ENCODE assay signal across 15 cellular contexts in genomic region chr6:148395583-148396101, GRCh38. TPM values are rescaled to one million over a fixed set of nuclear protein-coding genes. Genes with fewer than 3 reads are reported as not detected.
DNase-seq lines count a peak whose midpoint lies in the region; ATAC-seq and TF ChIP-seq lines count a peak whose summit lies in the region.
"Had no signal": no experiment of that assay in that cellular context is flagged by ENCODE, and none has a peak within 500 bp of the region (broad histone marks: within the 10 kb centered on the region; RNA-seq: fewer than 3 reads in every experiment).

No MANE protein-coding gene starts in this region.

- DNase-seq in AG10803 (ENCODE audit: low read depth) (peak; percentile 84), NCI-H1694 treated with DMSO at 0.1 percent for 48 hours (lab: John Stamatoyannopoulos, UW) (peak; percentile 25), fibroblast of gingiva (ENCODE audit: low read depth) (peak; percentile 68), medulla oblongata (ENCODE audit: extremely low spot score) (peak; percentile 50), Caco-2 (no peak), AML-193 (lab: John Stamatoyannopoulos, UW) (no peak)
- DNase-seq in stimulated activated CD4-positive, alpha-beta T cell treated with anti-CD3 and anti-CD28 coated beads, Interleukin-12 subunit alpha, Interleukin-12 subunit beta, amount 100 ng/mL, for 4 hours, result no peak
- DNase-seq: activated CD8-positive, alpha-beta memory T cell treated with anti-CD3 and anti-CD28 coated beads, Interleukin-2, amount 10 ng/mL, durations not matched to agents 7 days and 5 days; activated naive CD4-positive, alpha-beta T cell treated with Interleukin-2 at 50 U/mL for 16 hours; H9; Karpas-422; mesendoderm; NCI-H2107 had no signal

- no peaks in the 10 kb centered on the region for H3K36me3 ChIP-seq in Caco-2 (ENCODE audit: control insufficient read depth, insufficient read depth, low read length)

- no peak for TF ChIP-seq CTCF in AG10803 (conservative IDR thresholded peaks at IDR 0.05; ENCODE audit: low read length)
- no peak for TF ChIP-seq CTCF in Caco-2 (IDR thresholded peaks at IDR 0.05; ENCODE audit: insufficient read depth in 1 of 2, low read depth in 1 of 2, low read length in 1 of 2, severe bottlenecking in 1 of 2, unreplicated experiment in 1 of 2)

- no TSS peak for BruUV-seq in Caco-2 (replicated peaks; lab: Mats Ljungman, UMichigan)

- H3K9me3 Mint-ChIP-seq in Caco-2 (ENCODE audit: unreplicated experiment), result no peaks in the 10 kb centered on the region
- H3K9me3 Mint-ChIP-seq: H9, WTC11 had no signal

- no peaks in the 10 kb centered on the region for H3K4me1 Mint-ChIP-seq in Caco-2 (ENCODE audit: low read depth, unreplicated experiment)
- H3K4me1 Mint-ChIP-seq: activated CD8-positive, alpha-beta memory T cell treated with anti-CD3 and anti-CD28 coated beads, Interleukin-2, amount 10 ng/mL, durations not matched to agents 7 days and 5 days had no signal

- H3K27me3 ChIP-seq in Caco-2 (replicated peaks; ENCODE audit: control insufficient read depth, insufficient read depth, low read length), result no peaks in the 10 kb centered on the region

- no peaks in the 10 kb centered on the region for H3K9me3 ChIP-seq in Caco-2

- CTCF ChIA-PET in Caco-2 (lab: Charles Lee), result no interaction called here

- intact Hi-C loops in Caco-2 (cut with micrococcal nuclease; ENCODE audit: unreplicated experiment), result no loop called here

- H3K4me3 ChIP-seq in AG10803 (ENCODE audit: low read length) (no peak overlapping the region), Caco-2 (ENCODE audit: low read depth, low read length) (no peak overlapping the region)

- no peak overlapping the region for H3K4me3 Mint-ChIP-seq in Caco-2 (ENCODE audit: unreplicated experiment)
- H3K4me3 Mint-ChIP-seq: activated CD8-positive, alpha-beta memory T cell treated with anti-CD3 and anti-CD28 coated beads, Interleukin-2, amount 10 ng/mL, durations not matched to agents 7 days and 5 days; H9; WTC11 had no signal

- POLR2A ChIA-PET in Caco-2 (lab: Charles Lee), result no interaction called here

- peaks cover 26% of the 10 kb centered on the region for H3K36me3 Mint-ChIP-seq in Caco-2 (ENCODE audit: insufficient read depth, unreplicated experiment)
- H3K36me3 Mint-ChIP-seq: activated CD8-positive, alpha-beta memory T cell treated with anti-CD3 and anti-CD28 coated beads, Interleukin-2, amount 10 ng/mL, durations not matched to agents 7 days and 5 days had no signal

- ATAC-seq in GM19467 (IDR thresholded peaks at IDR 0.05; ENCODE audit: unreplicated experiment), result no peak
- ATAC-seq: activated CD8-positive, alpha-beta memory T cell treated with anti-CD3 and anti-CD28 coated beads, Interleukin-2, amount 10 ng/mL, durations not matched to agents 7 days and 5 days; WTC11 had no signal

- 0 out of 2 replicates have a peak, but pooled peaks cover 7% of the 10 kb centered on the region for H3K4me1 ChIP-seq in Caco-2

- H3K27me3 Mint-ChIP-seq in Caco-2 (ENCODE audit: insufficient read depth, unreplicated experiment), result no peaks in the 10 kb centered on the region

- H3K27ac Mint-ChIP-seq in Caco-2 (ENCODE audit: unreplicated experiment), result no peak overlapping the region
- H3K27ac Mint-ChIP-seq: activated CD8-positive, alpha-beta memory T cell treated with anti-CD3 and anti-CD28 coated beads, Interleukin-2, amount 10 ng/mL, durations not matched to agents 7 days and 5 days; H9; WTC11 had no signal

RNA-seq across cellular contexts. Expression of gene SASH1, which starts 53.0 kb away (rescaled TPM):
- 41.7 and 42.0 TPM in 2 replicates for total RNA-seq in Caco-2 (2022)

Comparison
In these comparisons a context has a peak if more than half of its experiments do, and no peak if none do; other contexts are left out.
1. DNase-seq: peak in AG10803 (single experiment), NCI-H1694 treated with DMSO at 0.1 percent for 48 hours (single experiment), fibroblast of gingiva (single experiment) and medulla oblongata (single experiment); none in Caco-2 (0 of 2), stimulated activated CD4-positive, alpha-beta T cell treated with anti-CD3 and anti-CD28 coated beads, Interleukin-12 subunit alpha, Interleukin-12 subunit beta, amount 100 ng/mL, for 4 hours (single experiment) and AML-193 (0 of 2).